In the genomic region with DNA sequence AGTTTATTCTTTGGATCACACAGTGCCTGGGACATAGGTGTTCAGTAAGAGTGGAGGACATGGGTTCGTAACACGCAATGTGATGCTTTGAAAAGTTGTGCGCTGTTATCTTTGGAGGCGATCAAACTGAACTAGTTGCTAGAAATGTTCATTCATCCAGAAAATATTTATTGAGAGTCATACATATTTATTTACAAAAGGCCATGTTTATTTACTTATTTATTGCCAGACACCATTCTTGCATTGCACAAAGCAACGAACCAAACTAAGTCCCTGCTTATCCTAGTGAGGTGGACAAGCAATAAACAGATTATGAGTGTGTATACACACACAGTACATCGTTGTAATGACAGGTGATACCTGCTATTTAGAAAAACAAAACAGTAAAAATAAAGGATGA, we compare ENCODE assay signal across 1 cellular context.
TF ChIP-seq lines count a peak whose summit lies in the region.

No MANE protein-coding gene starts in this region.

TF ChIP-seq in WTC11, 78 proteins besides CTCF, POLR2A, EP300 and RAD21 (continued from another document):
- TF ChIP-seq, protein P1, sequence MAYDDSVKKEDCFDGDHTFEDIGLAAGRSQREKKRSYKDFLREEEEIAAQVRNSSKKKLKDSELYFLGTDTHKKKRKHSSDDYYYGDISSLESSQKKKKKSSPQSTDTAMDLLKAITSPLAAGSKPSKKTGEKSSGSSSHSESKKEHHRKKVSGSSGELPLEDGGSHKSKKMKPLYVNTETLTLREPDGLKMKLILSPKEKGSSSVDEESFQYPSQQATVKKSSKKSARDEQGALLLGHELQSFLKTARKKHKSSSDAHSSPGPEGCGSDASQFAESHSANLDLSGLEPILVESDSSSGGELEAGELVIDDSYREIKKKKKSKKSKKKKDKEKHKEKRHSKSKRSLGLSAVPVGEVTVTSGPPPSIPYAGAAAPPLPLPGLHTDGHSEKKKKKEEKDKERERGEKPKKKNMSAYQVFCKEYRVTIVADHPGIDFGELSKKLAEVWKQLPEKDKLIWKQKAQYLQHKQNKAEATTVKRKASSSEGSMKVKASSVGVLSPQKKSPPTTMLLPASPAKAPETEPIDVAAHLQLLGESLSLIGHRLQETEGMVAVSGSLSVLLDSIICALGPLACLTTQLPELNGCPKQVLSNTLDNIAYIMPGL (CRISPR knock-in tag; IDR thresholded peaks at IDR 0.05) = no peak
- TF ChIP-seq IRF2 (CRISPR knock-in tag; IDR thresholded peaks at IDR 0.05; ENCODE audit: borderline replicate concordance, low read depth) = no peak
- TF ChIP-seq ATF1 (CRISPR knock-in tag; IDR thresholded peaks at IDR 0.05) = no peak
- TF ChIP-seq EMX1 (CRISPR knock-in tag; IDR thresholded peaks at IDR 0.05) = no peak
- no peak for TF ChIP-seq ZNF281 (CRISPR knock-in tag; IDR thresholded peaks at IDR 0.05)
- no peak for TF ChIP-seq CREB1 (CRISPR knock-in tag; IDR thresholded peaks at IDR 0.05)
- no peak for TF ChIP-seq USF2 (CRISPR knock-in tag; IDR thresholded peaks at IDR 0.05)
- TF ChIP-seq AR (CRISPR knock-in tag; IDR thresholded peaks at IDR 0.05) = no peak
TF ChIP-seq in WTC11: peak in this region for 0.
